ENCODE assay signal across 30 cellular contexts in genomic region chrX:64097891-64098290, GRCh38.
"Had no signal": no experiment of that assay in that cellular context is flagged by ENCODE, and none has a peak within 500 bp of the region (broad histone marks: within the 10 kb centered on the region; RNA-seq: fewer than 3 reads in every experiment).

No MANE protein-coding gene starts in this region.

- H3K36me3 ChIP-seq: gastrocnemius medialis, heart left ventricle, neural progenitor cell, prostate gland, right atrium auricular region, tibial artery had no signal

- H3K9ac ChIP-seq: neural progenitor cell had no signal

- DNase-seq: dorsolateral prefrontal cortex; effector CD8-positive, alpha-beta T cell; endodermal cell; foreskin fibroblast; gastrocnemius medialis; heart left ventricle; kidney; midbrain; naive thymus-derived CD4-positive, alpha-beta T cell; stimulated activated CD4-positive, alpha-beta T cell treated with anti-CD3 and anti-CD28 coated beads, Interleukin-12 subunit alpha, Interleukin-12 subunit beta, amount 100 ng/mL, for 4 hours; stimulated activated CD4-positive, alpha-beta T cell treated with anti-CD3 and anti-CD28 coated beads, Interleukin-1b, Interleukin-23, amount 100 ng/mL, for 48 hours; stimulated activated CD4-positive, alpha-beta T cell treated with anti-CD3 and anti-CD28 coated beads, Interleukin-4, amount 100 ng/mL, for 1 hour; stimulated activated CD8-positive, alpha-beta memory T cell treated with anti-CD3 and anti-CD28 coated beads, Interleukin-4, amount 100 ng/mL, for 48 hours; stimulated activated naive CD4-positive, alpha-beta T cell; substantia nigra; testis; tibial artery had no signal

- H3K27ac Mint-ChIP-seq: endodermal cell; memory B cell; naive thymus-derived CD4-positive, alpha-beta T cell; nephron; type B pancreatic cell had no signal

- H3K27me3 ChIP-seq: gastrocnemius medialis, heart left ventricle, hepatocyte, neural progenitor cell, right atrium auricular region, testis, tibial artery had no signal

- H3K79me2 ChIP-seq: hepatocyte had no signal

- H3K27me3 Mint-ChIP-seq: memory B cell, type B pancreatic cell had no signal

- H3K4me1 Mint-ChIP-seq: naive thymus-derived CD4-positive, alpha-beta T cell; nephron had no signal

- H3K4me1 ChIP-seq: gastrocnemius medialis, heart left ventricle, neural progenitor cell, prostate gland, right atrium auricular region, testis, tibial artery had no signal

- H3K36me3 Mint-ChIP-seq: memory B cell; naive thymus-derived CD4-positive, alpha-beta T cell; neural progenitor cell; type B pancreatic cell had no signal

- H3K4me3 Mint-ChIP-seq: endodermal cell; memory B cell; naive thymus-derived CD4-positive, alpha-beta T cell; nephron; neural progenitor cell; type B pancreatic cell had no signal

- H3K4me2 ChIP-seq: hepatocyte, neural progenitor cell, smooth muscle cell had no signal

- ATAC-seq: esophagus mucosa; gastrocnemius medialis; heart left ventricle; left lobe of liver; naive thymus-derived CD4-positive, alpha-beta T cell; sciatic nerve had no signal

- H3K9me3 Mint-ChIP-seq: memory B cell; naive thymus-derived CD4-positive, alpha-beta T cell; neural progenitor cell; type B pancreatic cell had no signal

- H3K27ac ChIP-seq: dorsolateral prefrontal cortex, epithelial cell of prostate, gastrocnemius medialis, heart left ventricle, hepatocyte, neural progenitor cell, prostate gland, right atrium auricular region, testis, tibial artery had no signal

- H3K4me3 ChIP-seq: dorsolateral prefrontal cortex, gastrocnemius medialis, heart left ventricle, hepatocyte, lung, neural progenitor cell, prostate gland, right atrium auricular region, smooth muscle cell, testis, tibial artery had no signal
